In genomic region chr11:125416993-125417935, GRCh38 we compare ENCODE assay signal across 26 cellular contexts.
"Had no signal": no experiment of that assay in that cellular context is flagged by ENCODE, and none has a peak within 500 bp of the region (broad histone marks: within the 10 kb centered on the region; RNA-seq: fewer than 3 reads in every experiment).

No MANE protein-coding gene starts in this region.

- H3K27me3 ChIP-seq: adrenal gland, ascending aorta, cardiac muscle cell, dorsolateral prefrontal cortex, gastroesophageal sphincter, neutrophil, tibial nerve had no signal

- ATAC-seq: activated CD8-positive, alpha-beta memory T cell treated with anti-CD3 and anti-CD28 coated beads, Interleukin-2, amount 10 ng/mL, durations not matched to agents 7 days and 5 days; activated CD8-positive, alpha-beta T cell treated with anti-CD3 and anti-CD28 coated beads, Interleukin-2, amount 10 ng/mL, durations not matched to agents 7 days and 5 days; gastroesophageal sphincter; left lung; mucosa of descending colon; natural killer cell treated with Interleukin-12 subunit alpha and Interleukin-12 subunit beta and Interleukin-15 and Interleukin-18, amount 100 ng/mL, for 72 hours had no signal

- H3K4me1 ChIP-seq: adrenal gland, ascending aorta, gastroesophageal sphincter, left lung, prostate gland, tibial nerve had no signal

- H3K36me3 ChIP-seq: adrenal gland, ascending aorta, cardiac muscle cell, left lung, neutrophil, prostate gland had no signal

- H3K27ac ChIP-seq: adrenal gland, ascending aorta, cardiac muscle cell, coronary artery, gastroesophageal sphincter, left lung, neutrophil, prostate gland, tibial nerve had no signal

- H3K4me3 ChIP-seq: adrenal gland, ascending aorta, cardiac muscle cell, coronary artery, dorsolateral prefrontal cortex, gastroesophageal sphincter, left lung, mucosa of descending colon, prostate gland, tibial nerve had no signal

- DNase-seq: activated B cell treated with CpG ODN at 0.5 μM for 24 hours; activated CD4-positive, alpha-beta T cell treated with anti-CD3 and anti-CD28 coated beads, Interleukin-2, amount 50 U/mL, for 1 hour; activated CD8-positive, alpha-beta memory T cell treated with anti-CD3 and anti-CD28 coated beads, Interleukin-2, amount 10 ng/mL, durations not matched to agents 7 days and 5 days; activated CD8-positive, alpha-beta T cell treated with anti-CD3 and anti-CD28 coated beads, Interleukin-2, amount 10 ng/mL, durations not matched to agents 7 days and 5 days; activated naive CD4-positive, alpha-beta T cell treated with Interleukin-2 at 50 U/mL for 16 hours; activated naive CD8-positive, alpha-beta T cell treated with anti-CD3 and anti-CD28 coated beads for 36 hours; activated T-cell treated with anti-CD3 and anti-CD28 coated beads, Interleukin-2, amount 50 U/mL, for 48 hours; adrenal gland; effector memory CD4-positive, alpha-beta T cell; hypothalamus; kidney glomerular epithelial cell; left lung; mucosa of descending colon; retina; stimulated activated CD4-positive, alpha-beta T cell treated with anti-CD3 and anti-CD28 coated beads, Interleukin-2, amount 100 ng/mL, for 48 hours; stimulated activated naive CD4-positive, alpha-beta T cell treated with Interleukin-2 at 50 U/mL for 16 hours; T-helper 1 cell had no signal

- H3K9me3 ChIP-seq: adrenal gland, ascending aorta, gastroesophageal sphincter, left lung, mucosa of descending colon, neutrophil, prostate gland, tibial nerve had no signal
